Comparison of ENCODE assay signal across 22 cellular contexts in the genomic region with DNA sequence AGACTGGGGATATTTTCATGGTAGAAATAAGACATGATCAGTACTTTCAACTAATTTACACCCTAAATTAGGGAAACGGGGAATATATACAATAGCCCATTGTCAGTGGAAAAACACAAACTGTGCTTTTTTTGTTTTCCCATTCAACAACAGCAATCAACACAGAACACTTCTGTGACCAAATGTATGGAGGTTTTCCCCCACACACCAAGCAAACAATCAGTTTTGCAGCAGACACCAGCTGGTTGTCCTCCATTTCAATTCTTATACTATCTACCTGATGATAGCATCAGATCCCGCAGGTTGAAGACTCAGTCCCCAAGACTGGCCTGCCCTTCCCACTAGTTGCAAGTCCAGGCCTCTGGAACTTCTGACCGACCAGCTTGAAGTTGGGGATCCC.
"Had no signal": no experiment of that assay in that cellular context is flagged by ENCODE, and none has a peak within 500 bp of the region (broad histone marks: within the 10 kb centered on the region; RNA-seq: fewer than 3 reads in every experiment).

No MANE protein-coding gene starts in this region.

- H3K4me3 ChIP-seq: ascending aorta, body of pancreas, Peyer's patch, SJCRH30 had no signal

- DNase-seq: activated CD4-positive, alpha-beta T cell treated with anti-CD3 and anti-CD28 coated beads for 36 hours; activated CD4-positive, CD25-positive, alpha-beta regulatory T cell; activated CD8-positive, alpha-beta memory T cell treated with anti-CD3 and anti-CD28 coated beads, Interleukin-2, amount 50 U/mL, for 48 hours; activated CD8-positive, alpha-beta T cell treated with anti-CD3 and anti-CD28 coated beads for 36 hours; activated effector memory CD4-positive, alpha-beta T cell treated with Interleukin-2 at 50 U/mL for 16 hours; activated naive CD4-positive, alpha-beta T cell; activated T-cell treated with anti-CD3 and anti-CD28 coated beads, Interleukin-2, amount 50 U/mL, for 1 hour; body of pancreas; NCI-H1048; NCI-H146; NCI-H187 treated with DMSO at 0.1 percent for 48 hours; NCI-H2081 treated with DMSO at 0.1 percent for 48 hours; NCI-H446; NCI-H524; Peyer's patch; Right ventricle myocardium superior; SJCRH30; SK-N-SH; T-helper 1 cell had no signal

- H3K27ac ChIP-seq: ascending aorta, Peyer's patch, RWPE1, SJCRH30, VCaP had no signal

- H3K36me3 ChIP-seq: ascending aorta, Peyer's patch, SJCRH30 had no signal

- ATAC-seq: activated CD4-positive, alpha-beta T cell treated with anti-CD3 and anti-CD28 coated beads for 36 hours; activated CD8-positive, alpha-beta T cell treated with anti-CD3 and anti-CD28 coated beads for 36 hours; body of pancreas had no signal

- H3K27me3 ChIP-seq: ascending aorta, body of pancreas, Peyer's patch, SJCRH30 had no signal

- H3K9me3 ChIP-seq: ascending aorta, body of pancreas, Peyer's patch, SJCRH30, SK-N-SH had no signal
